ENCODE assay signal across 29 cellular contexts in the genomic region with DNA sequence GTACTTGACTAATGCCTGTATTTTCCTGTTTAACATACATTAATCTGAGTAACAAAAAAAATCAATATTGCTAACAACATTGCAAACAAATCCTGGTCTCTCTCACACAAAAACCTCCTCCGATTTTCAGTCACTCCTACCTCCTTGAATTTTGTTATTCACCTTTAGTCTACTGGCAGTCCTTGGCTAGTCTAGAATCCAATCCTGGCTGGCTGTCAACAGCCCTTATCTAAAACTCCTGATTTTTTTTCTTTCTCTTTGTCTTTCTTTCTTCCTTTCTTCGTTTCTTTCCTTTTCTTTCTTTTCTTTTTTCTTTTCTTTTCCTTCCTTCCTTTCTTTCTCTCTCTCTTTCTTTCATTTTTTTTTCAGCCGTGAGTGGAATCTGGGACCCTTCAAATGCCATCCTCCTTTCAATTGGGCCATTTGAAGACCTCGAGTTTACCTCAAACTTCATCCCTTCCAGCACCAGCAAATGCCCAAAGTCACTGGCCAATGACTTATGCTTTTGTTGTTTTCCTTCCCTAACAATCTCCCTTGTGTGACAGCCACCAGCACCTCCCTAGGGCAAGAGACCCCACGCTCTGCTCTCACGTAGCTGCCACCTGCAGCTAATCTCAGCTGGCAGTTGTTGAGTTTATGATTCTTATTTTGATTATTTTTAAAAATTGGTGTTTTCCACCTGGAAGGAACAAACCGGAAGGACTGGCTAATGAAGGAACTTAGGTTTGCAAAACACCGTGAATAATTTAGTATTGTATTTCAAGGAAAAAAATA. TPM values are rescaled to one million over a fixed set of nuclear protein-coding genes. Genes with fewer than 3 reads are reported as not detected.
DNase-seq lines count a peak whose midpoint lies in the region; ATAC-seq and FAIRE-seq lines count a peak whose summit lies in the region.
"Had no signal": no experiment of that assay in that cellular context is flagged by ENCODE, and none has a peak within 500 bp of the region (broad histone marks: within the 10 kb centered on the region; RNA-seq: fewer than 3 reads in every experiment).

No MANE protein-coding gene starts in this region.

- H3K4me1 Mint-ChIP-seq in activated naive CD8-positive, alpha-beta T cell (ENCODE audit: low read depth) = peaks cover 38% of the 10 kb centered on the region
- H3K4me1 Mint-ChIP-seq in activated naive CD8-positive, alpha-beta T cell treated with anti-CD3 and anti-CD28 coated beads, Interleukin-2, amount 50 U/mL, for 24 hours = peaks cover 11% of the 10 kb centered on the region

- FAIRE-seq in HTR-8/SVneo (lab: Jason Lieb, UNC) = no peak
- FAIRE-seq: astrocyte, urothelium cell line had no signal

- peak overlapping the region; percentile 1 for H3K4me3 Mint-ChIP-seq in activated naive CD8-positive, alpha-beta T cell
- H3K4me3 Mint-ChIP-seq in activated naive CD8-positive, alpha-beta T cell treated with anti-CD3 and anti-CD28 coated beads, Interleukin-2, amount 50 U/mL, for 24 hours = no peak overlapping the region
- H3K4me3 Mint-ChIP-seq: HFFc6 had no signal

- H3K36me3 Mint-ChIP-seq in activated naive CD8-positive, alpha-beta T cell = no peaks in the 10 kb centered on the region
- peaks cover 2% of the 10 kb centered on the region for H3K36me3 Mint-ChIP-seq in activated naive CD8-positive, alpha-beta T cell treated with anti-CD3 and anti-CD28 coated beads, Interleukin-2, amount 50 U/mL, for 24 hours (ENCODE audit: low read depth)

- H3K27me3 Mint-ChIP-seq in activated naive CD8-positive, alpha-beta T cell = peaks cover 53% of the 10 kb centered on the region
- peaks cover 91% of the 10 kb centered on the region for H3K27me3 Mint-ChIP-seq in activated naive CD8-positive, alpha-beta T cell treated with anti-CD3 and anti-CD28 coated beads, Interleukin-2, amount 50 U/mL, for 24 hours

- ATAC-seq in activated naive CD8-positive, alpha-beta T cell treated with anti-CD3 and anti-CD28 coated beads, Interleukin-2, amount 50 U/mL, for 24 hours = no peak
- ATAC-seq: gastroesophageal sphincter; PC-3; stimulated activated naive CD8-positive, alpha-beta T cell treated with anti-CD3 and anti-CD28 coated beads, Interleukin-15, amount 100 ng/mL, for 72 hours had no signal

- no peak for DNase-seq in activated naive CD8-positive, alpha-beta T cell treated with anti-CD3 and anti-CD28 coated beads, Interleukin-2, amount 50 U/mL, for 24 hours
- DNase-seq in RPMI8226 = peak; percentile 3
- peak; percentile 68 for DNase-seq in mucosa of gallbladder (ENCODE audit: low spot score)
- no peak for DNase-seq in activated CD8-positive, alpha-beta memory T cell treated with anti-CD3 and anti-CD28 coated beads, Interleukin-2, amount 50 U/mL, for 48 hours
- DNase-seq in HTR-8/SVneo (ENCODE audit: insufficient read length, low spot score) = no peak
- no peak for DNase-seq in NCI-H2227 (lab: John Stamatoyannopoulos, UW; ENCODE audit: unreplicated experiment)
- DNase-seq: activated CD4-positive, alpha-beta T cell treated with anti-CD3 and anti-CD28 coated beads for 1 hour; activated gamma-delta T cell; BE2C; colonic mucosa; effector CD4-positive, alpha-beta T cell; HFFc6; NCI-H1048; NCI-H1694; NCI-H510A; PC-3; right lobe of liver; SK-N-SH; spleen; stimulated activated CD8-positive, alpha-beta memory T cell treated with anti-CD3 and anti-CD28 coated beads, Interleukin-4, amount 100 ng/mL, for 48 hours; stimulated activated naive CD8-positive, alpha-beta T cell treated with anti-CD3 and anti-CD28 coated beads, Interleukin-15, amount 100 ng/mL, for 72 hours had no signal

- H3K27ac Mint-ChIP-seq in activated naive CD8-positive, alpha-beta T cell = no peak overlapping the region
- H3K27ac Mint-ChIP-seq in activated naive CD8-positive, alpha-beta T cell treated with anti-CD3 and anti-CD28 coated beads, Interleukin-2, amount 50 U/mL, for 24 hours = no peak overlapping the region
- H3K27ac Mint-ChIP-seq: HFFc6; stimulated activated naive CD8-positive, alpha-beta T cell treated with anti-CD3 and anti-CD28 coated beads, Interleukin-15, amount 100 ng/mL, for 72 hours had no signal

- no peaks in the 10 kb centered on the region for H3K9me3 Mint-ChIP-seq in activated naive CD8-positive, alpha-beta T cell (ENCODE audit: low read depth)
- H3K9me3 Mint-ChIP-seq in activated naive CD8-positive, alpha-beta T cell treated with anti-CD3 and anti-CD28 coated beads, Interleukin-2, amount 50 U/mL, for 24 hours = no peaks in the 10 kb centered on the region
- H3K9me3 Mint-ChIP-seq: HFFc6 had no signal

RNA-seq across cellular contexts. Expression of a gene that starts 6.8 kb away (rescaled TPM):
- total RNA-seq in mucosa of gallbladder = 184 TPM
- total RNA-seq: fibroblast of lung; HT-29; lung microvascular endothelial cell; PC-3; spleen; T-helper 2 cell treated with Interferon-gamma antibody and Interleukin-4, amounts not matched to agents 100 ng/mL and 5 ng/mL, for 36 hours had no signal

Comparison
In these comparisons a context has a peak if more than half of its experiments do, and no peak if none do; other contexts are left out.
1. DNase-seq: peak in RPMI8226 (single experiment) and mucosa of gallbladder (single experiment); none in activated naive CD8-positive, alpha-beta T cell treated with anti-CD3 and anti-CD28 coated beads, Interleukin-2, amount 50 U/mL, for 24 hours (single experiment), activated CD8-positive, alpha-beta memory T cell treated with anti-CD3 and anti-CD28 coated beads, Interleukin-2, amount 50 U/mL, for 48 hours (single experiment), HTR-8/SVneo (single experiment) and NCI-H2227 (single experiment).